In the genomic region with DNA sequence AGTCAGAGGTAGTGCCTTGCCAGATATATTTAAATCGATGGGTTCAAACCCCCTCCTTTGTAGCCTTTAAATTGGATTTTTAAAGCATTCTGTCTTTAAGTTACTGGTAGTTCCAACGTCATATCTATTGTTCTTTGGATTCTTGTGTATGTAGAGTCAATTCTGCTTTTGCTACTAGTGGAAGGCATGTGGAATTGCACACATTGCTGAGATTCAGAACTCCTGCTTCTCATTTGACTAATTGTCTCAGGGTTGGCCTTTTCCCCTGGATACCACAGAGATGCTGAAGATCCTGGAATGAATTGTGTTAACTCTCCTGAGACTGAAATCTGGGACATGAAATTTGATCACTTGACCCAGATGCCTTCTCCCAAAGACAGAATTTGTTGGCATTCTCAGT, we compare ENCODE assay signal across 13 cellular contexts.
DNase-seq lines count a peak whose midpoint lies in the region; FAIRE-seq and TF ChIP-seq lines count a peak whose summit lies in the region.
"Had no signal": no experiment of that assay in that cellular context is flagged by ENCODE, and none has a peak within 500 bp of the region (broad histone marks: within the 10 kb centered on the region; RNA-seq: fewer than 3 reads in every experiment).

No MANE protein-coding gene starts in this region.

- H3K4me3 ChIP-seq in cardiac fibroblast (replicated peaks in 1 of 2; ENCODE audit: low read depth in 2 of 2, low read length in 2 of 2), result no peak overlapping the region
- no peak overlapping the region for H3K4me3 ChIP-seq in mesodermal cell (ENCODE audit: extremely low read depth, insufficient read depth, low read length, poor library complexity, severe bottlenecking)
- H3K4me3 ChIP-seq: K562 had no signal

- no peaks in the 10 kb centered on the region for H3K36me3 ChIP-seq in mesodermal cell (ENCODE audit: control insufficient read depth, insufficient read depth, low read length)

- in situ Hi-C loops in Caki2 (cut with HindIII; ENCODE audit: low pct_unique_long_range_greater_than_20kb, low sequenced_read_pairs), result no loop called here

- H3K27ac ChIP-seq in mesodermal cell (ENCODE audit: low read depth, low read length, severe bottlenecking), result peak overlapping the region; percentile 49

- TF ChIP-seq CTCF in cardiac fibroblast (IDR thresholded peaks at IDR 0.05; ENCODE audit: low read depth, low read length), result peak; percentile 30

- DNase-seq in Caki2 (ENCODE audit: low read depth) (peak; percentile 9), HT1080 (ENCODE audit: low read depth) (peak; percentile 1), cardiac fibroblast (ENCODE audit: low read depth in 2 of 2) (peak; percentile 8 to 37), HTR-8/SVneo (ENCODE audit: insufficient read length, low spot score) (no peak), T-helper 9 cell (no peak), dermis blood vessel endothelial cell (no peak)
- no peak for DNase-seq in activated naive CD4-positive, alpha-beta T cell treated with Interleukin-2 at 50 U/mL for 16 hours
- DNase-seq: activated CD4-positive, alpha-beta T cell treated with anti-CD3 and anti-CD28 coated beads, Interleukin-2, amount 50 U/mL, for 48 hours; amygdala; erythroblast; SHP77 treated with DMSO at 0.1 percent for 48 hours had no signal

- H3K9me3 ChIP-seq in mesodermal cell (ENCODE audit: control insufficient read depth, low read length), result no peaks in the 10 kb centered on the region

- no CpG with 5 or more reads among the region's 2 CpGs for WGBS in mesodermal cell (ENCODE audit: insufficient coverage in 2 of 2), 2 experiments

- peaks cover 11% of the 10 kb centered on the region for H3K4me1 ChIP-seq in mesodermal cell (ENCODE audit: control insufficient read depth, insufficient read depth, low read length, poor library complexity, severe bottlenecking)

- no peak for FAIRE-seq in HTR-8/SVneo (lab: Jason Lieb, UNC)
- FAIRE-seq: K562 had no signal

Comparison
In these comparisons a context has a peak if more than half of its experiments do, and no peak if none do; other contexts are left out.
1. DNase-seq: peak in Caki2 (single experiment), HT1080 (single experiment) and cardiac fibroblast (2 of 2); none in activated naive CD4-positive, alpha-beta T cell treated with Interleukin-2 at 50 U/mL for 16 hours (single experiment), HTR-8/SVneo (single experiment), T-helper 9 cell (single experiment) and dermis blood vessel endothelial cell (single experiment).